19 cellular contexts compared by ENCODE assay signal in genomic region chr5:150116667-150117395, GRCh38. TPM values are rescaled to one million over a fixed set of nuclear protein-coding genes. Genes with fewer than 3 reads are reported as not detected.
A peak's percentile ranks its signal among the peaks of the same experiment; 100 is the strongest.
DNase-seq lines count a peak whose midpoint lies in the region; ATAC-seq and TF ChIP-seq lines count a peak whose summit lies in the region.
"Had no signal": no experiment of that assay in that cellular context is flagged by ENCODE, and none has a peak within 500 bp of the region (broad histone marks: within the 10 kb centered on the region; RNA-seq: fewer than 3 reads in every experiment).

No MANE protein-coding gene starts in this region.

- H3K9me3 ChIP-seq in adipocyte (ENCODE audit: control insufficient read depth, low read length): no peaks in the 10 kb centered on the region
- H3K9me3 ChIP-seq: gastrocnemius medialis, tibial artery had no signal

- no peaks in the 10 kb centered on the region for H3K27me3 ChIP-seq in adipocyte (replicated peaks; ENCODE audit: control insufficient read depth, insufficient read depth, low read length)
- H3K27me3 ChIP-seq: gastrocnemius medialis, tibial artery had no signal

- CTCF ChIA-PET in HEK293T (lab: Yijun Ruan, JAX): no interaction called here

- no peak overlapping the region for H3K4me3 ChIP-seq in adipocyte (ENCODE audit: low read length)
- H3K4me3 ChIP-seq: gastrocnemius medialis, tibial artery had no signal

- peak; percentile 52 for DNase-seq in AG20443 (ENCODE audit: low spot score)
- DNase-seq in HCEC 1CT: peak; percentile 16
- peak; percentile 69 for DNase-seq in adipocyte (ENCODE audit: low read depth)
- peak; percentile 67 for DNase-seq in mesenteric fat pad (ENCODE audit: low spot score)
- no peak for DNase-seq in NCI-H446 (lab: John Stamatoyannopoulos, UW)
- DNase-seq in T-helper 2 cell: no peak
- DNase-seq in HEK293T (ENCODE audit: extremely low spot score): no peak
- DNase-seq: activated naive CD4-positive, alpha-beta T cell treated with anti-CD3 and anti-CD28 coated beads, Interleukin-2, amount 50 U/mL, for 16 hours; AML-193; effector CD4-positive, alpha-beta T cell; gastrocnemius medialis; NCI-H1417 treated with DMSO at 0.1 percent for 48 hours; NCI-H2227 treated with DMSO at 0.1 percent for 48 hours had no signal

- POLR2A ChIA-PET in HEK293T (lab: Yijun Ruan, JAX): no interaction called here

- ATAC-seq in HG02884 (IDR thresholded peaks at IDR 0.05; ENCODE audit: unreplicated experiment): no peak
- ATAC-seq: activated CD4-positive, CD25-positive, alpha-beta regulatory T cell treated with anti-CD3 and anti-CD28 coated beads, Interleukin-2, amount 50 U/mL, for 24 hours; gastrocnemius medialis; right cardiac atrium had no signal

- H3K9ac ChIP-seq in adipocyte (ENCODE audit: low read length): peak overlapping the region; percentile 46

- peaks cover 47% of the 10 kb centered on the region for H3K4me1 ChIP-seq in adipocyte (ENCODE audit: control insufficient read depth, insufficient read depth, low read length)
- H3K4me1 ChIP-seq: gastrocnemius medialis had no signal

- H3K36me3 ChIP-seq in adipocyte (ENCODE audit: control insufficient read depth, insufficient read depth, low read length, severe bottlenecking): peaks cover 79% of the 10 kb centered on the region
- H3K36me3 ChIP-seq: gastrocnemius medialis had no signal

TF ChIP-seq in HEK293T, 16 proteins besides CTCF, POLR2A, EP300 and RAD21:
- TF ChIP-seq TARDBP (IDR thresholded peaks at IDR 0.05) (no peak), LEF1 (IDR thresholded peaks at IDR 0.05; ENCODE audit: borderline replicate concordance) (no peak), HDGF (IDR thresholded peaks at IDR 0.05; ENCODE audit: borderline replicate concordance) (no peak)

RNA-seq across cellular contexts. Expression of gene CSF1R, which starts 30.5 kb away (rescaled TPM):
- total RNA-seq in mesenteric fat pad: 58.6 TPM
- total RNA-seq: lung microvascular endothelial cell had no signal

RNA-seq across cellular contexts. Expression of gene PDGFRB, which starts 38.8 kb away (rescaled TPM):
- 201 TPM for total RNA-seq in mesenteric fat pad

RNA-seq across cellular contexts. Expression of gene CDX1, which starts 49.7 kb away (rescaled TPM):
- 0.35 TPM for total RNA-seq in mesenteric fat pad
- total RNA-seq: H4, lung microvascular endothelial cell had no signal

Comparison
In these comparisons a context has a peak if more than half of its experiments do, and no peak if none do; other contexts are left out.
1. DNase-seq: peak in AG20443 (single experiment), HCEC 1CT (single experiment), adipocyte (single experiment) and mesenteric fat pad (single experiment); none in NCI-H446 (0 of 2), T-helper 2 cell (0 of 5) and HEK293T (single experiment).